ENCODE assay signal across 8 cellular contexts in genomic region chr21:35051287-35051818, GRCh38. TPM values are rescaled to one million over a fixed set of nuclear protein-coding genes. Genes with fewer than 3 reads are reported as not detected.
DNase-seq lines count a peak whose midpoint lies in the region; ATAC-seq lines count a peak whose summit lies in the region.

No MANE protein-coding gene starts in this region.

- peak overlapping the region; percentile 95 for H3K27ac Mint-ChIP-seq in natural killer cell treated with Interleukin-12 subunit alpha and Interleukin-12 subunit beta and Interleukin-15 and Interleukin-18, amount 100 ng/mL, for 72 hours
- H3K27ac Mint-ChIP-seq in stimulated activated naive CD8-positive, alpha-beta T cell treated with anti-CD3 and anti-CD28 coated beads, Interleukin-15, amount 100 ng/mL, for 72 hours = peak overlapping the region in 1 of 2 donors; percentile 37

- no peaks in the 10 kb centered on the region for H3K27me3 Mint-ChIP-seq in natural killer cell treated with Interleukin-12 subunit alpha and Interleukin-12 subunit beta and Interleukin-15 and Interleukin-18, amount 100 ng/mL, for 72 hours
- no peaks in the 10 kb centered on the region for H3K27me3 Mint-ChIP-seq in stimulated activated naive CD8-positive, alpha-beta T cell treated with anti-CD3 and anti-CD28 coated beads, Interleukin-15, amount 100 ng/mL, for 72 hours

- H3K4me3 Mint-ChIP-seq in natural killer cell treated with Interleukin-12 subunit alpha and Interleukin-12 subunit beta and Interleukin-15 and Interleukin-18, amount 100 ng/mL, for 72 hours = peak overlapping the region; percentile 98
- H3K4me3 Mint-ChIP-seq in stimulated activated naive CD8-positive, alpha-beta T cell treated with anti-CD3 and anti-CD28 coated beads, Interleukin-15, amount 100 ng/mL, for 72 hours = peak overlapping the region; percentile 10 to 13

- ATAC-seq in GM19351 (IDR thresholded peaks at IDR 0.05; ENCODE audit: unreplicated experiment) (peak; percentile 39), esophagus mucosa (peak; percentile 90), HG03565 (IDR thresholded peaks at IDR 0.05; ENCODE audit: unreplicated experiment) (no peak)
- peak; percentile 71 to 80 for ATAC-seq in natural killer cell treated with Interleukin-12 subunit alpha and Interleukin-12 subunit beta and Interleukin-15 and Interleukin-18, amount 100 ng/mL, for 72 hours
- ATAC-seq in stimulated activated naive CD8-positive, alpha-beta T cell treated with anti-CD3 and anti-CD28 coated beads, Interleukin-15, amount 100 ng/mL, for 72 hours = peak; percentile 58

- peaks cover 61 to 63% of the 10 kb centered on the region in 2 donors for H3K4me1 Mint-ChIP-seq in natural killer cell treated with Interleukin-12 subunit alpha and Interleukin-12 subunit beta and Interleukin-15 and Interleukin-18, amount 100 ng/mL, for 72 hours (ENCODE audit: low read depth in 2 of 2)
- peaks cover 54% of the 10 kb centered on the region for H3K4me1 Mint-ChIP-seq in stimulated activated naive CD8-positive, alpha-beta T cell treated with anti-CD3 and anti-CD28 coated beads, Interleukin-15, amount 100 ng/mL, for 72 hours

- peaks cover 4% of the 10 kb centered on the region for H3K36me3 Mint-ChIP-seq in natural killer cell treated with Interleukin-12 subunit alpha and Interleukin-12 subunit beta and Interleukin-15 and Interleukin-18, amount 100 ng/mL, for 72 hours

- H3K9me3 Mint-ChIP-seq in natural killer cell treated with Interleukin-12 subunit alpha and Interleukin-12 subunit beta and Interleukin-15 and Interleukin-18, amount 100 ng/mL, for 72 hours = no peaks in the 10 kb centered on the region
- H3K9me3 Mint-ChIP-seq in stimulated activated naive CD8-positive, alpha-beta T cell treated with anti-CD3 and anti-CD28 coated beads, Interleukin-15, amount 100 ng/mL, for 72 hours = no peaks in the 10 kb centered on the region

- DNase-seq in A172 (ENCODE audit: low spot score) (peak; percentile 96), NCI-H82 (lab: John Stamatoyannopoulos, UW) (peak; percentile 89)
- DNase-seq in activated CD8-positive, alpha-beta memory T cell treated with anti-CD3 and anti-CD28 coated beads, Interleukin-2, amount 50 U/mL, for 4 hours = peak; percentile 81
- DNase-seq in natural killer cell treated with Interleukin-12 subunit alpha and Interleukin-12 subunit beta and Interleukin-15 and Interleukin-18, amount 100 ng/mL, for 72 hours (ENCODE audit: low spot score) = peak; percentile 95
- peak; percentile 76 to 89 for DNase-seq in stimulated activated naive CD8-positive, alpha-beta T cell treated with anti-CD3 and anti-CD28 coated beads, Interleukin-15, amount 100 ng/mL, for 72 hours

RNA-seq across cellular contexts. Expression of gene RUNX1, which starts 2.3 kb away (rescaled TPM):
- total RNA-seq in A172 (2014; rRNA removed; shearing (Covaris generic)) = 38.2 and 48.1 TPM in 2 replicates
- 18.3 TPM for total RNA-seq in esophagus mucosa
- total RNA-seq in natural killer cell treated with Interleukin-12 subunit alpha and Interleukin-12 subunit beta and Interleukin-15 and Interleukin-18, amount 100 ng/mL, for 72 hours = 100 to 1,000 TPM in 1 of 2 donors, 10 to 100 TPM in 1; 67.8 to 121 TPM
